Comparison of ENCODE assay signal across 17 cellular contexts in genomic region chr6:5246141-5246869, GRCh38. TPM values are rescaled to one million over a fixed set of nuclear protein-coding genes. Genes with fewer than 3 reads are reported as not detected.
DNase-seq lines count a peak whose midpoint lies in the region; ATAC-seq and TF ChIP-seq lines count a peak whose summit lies in the region.
"Had no signal": no experiment of that assay in that cellular context is flagged by ENCODE, and none has a peak within 500 bp of the region (broad histone marks: within the 10 kb centered on the region; RNA-seq: fewer than 3 reads in every experiment).

No MANE protein-coding gene starts in this region.

- H3K27me3 ChIP-seq in breast epithelium: no peaks in the 10 kb centered on the region

- no peak overlapping the region for H3K4me3 Mint-ChIP-seq in MCF 10A (ENCODE audit: unreplicated experiment)
- H3K4me3 Mint-ChIP-seq in dendritic cell treated with granulocyte-macrophage colony-stimulating factor and Interleukin-4, amounts not matched to agents 40 ng/mL and 50 ng/mL, for 4 days: no peak overlapping the region
- H3K4me3 Mint-ChIP-seq in stimulated activated effector memory CD8-positive, alpha-beta T cell treated with anti-CD3 and anti-CD28 coated beads, Interleukin-12 subunit alpha, Interleukin-12 subunit beta, amount 100 ng/mL, for 72 hours: no peak overlapping the region
- no peak overlapping the region for H3K4me3 Mint-ChIP-seq in activated T-cell treated with anti-CD3 and anti-CD28 coated beads, Interleukin-2, amount 50 U/mL, for 72 hours

- H3K9me3 Mint-ChIP-seq in MCF 10A (ENCODE audit: unreplicated experiment): peaks cover 4% of the 10 kb centered on the region
- peaks cover 5% of the 10 kb centered on the region for H3K9me3 Mint-ChIP-seq in dendritic cell treated with granulocyte-macrophage colony-stimulating factor and Interleukin-4, amounts not matched to agents 40 ng/mL and 50 ng/mL, for 4 days
- H3K9me3 Mint-ChIP-seq in stimulated activated effector memory CD8-positive, alpha-beta T cell treated with anti-CD3 and anti-CD28 coated beads, Interleukin-12 subunit alpha, Interleukin-12 subunit beta, amount 100 ng/mL, for 72 hours: no peaks in the 10 kb centered on the region
- H3K9me3 Mint-ChIP-seq in activated T-cell treated with anti-CD3 and anti-CD28 coated beads, Interleukin-2, amount 50 U/mL, for 72 hours: peaks cover 0 to 3% of the 10 kb centered on the region in 2 donors

- no peaks in the 10 kb centered on the region for H3K4me1 ChIP-seq in breast epithelium

- no peak overlapping the region for H3K4me3 ChIP-seq in breast epithelium
- H3K4me3 ChIP-seq: HAP-1, PC-9 had no signal

- no peaks in the 10 kb centered on the region for H3K36me3 ChIP-seq in breast epithelium
- H3K36me3 ChIP-seq: HAP-1 had no signal

- TF ChIP-seq CTCF in MCF 10A (IDR thresholded peaks at IDR 0.05; ENCODE audit: unreplicated experiment) (no peak), breast epithelium (IDR thresholded peaks at IDR 0.05) (no peak), RWPE1 (conservative IDR thresholded peaks at IDR 0.05; ENCODE audit: low read depth) (no peak)

- no peak overlapping the region for H3K27ac Mint-ChIP-seq in MCF 10A (ENCODE audit: low read depth, unreplicated experiment)
- H3K27ac Mint-ChIP-seq in dendritic cell treated with granulocyte-macrophage colony-stimulating factor and Interleukin-4, amounts not matched to agents 40 ng/mL and 50 ng/mL, for 4 days: peak overlapping the region; percentile 53
- peak overlapping the region; percentile 1 for H3K27ac Mint-ChIP-seq in stimulated activated effector memory CD8-positive, alpha-beta T cell treated with anti-CD3 and anti-CD28 coated beads, Interleukin-12 subunit alpha, Interleukin-12 subunit beta, amount 100 ng/mL, for 72 hours
- H3K27ac Mint-ChIP-seq in activated T-cell treated with anti-CD3 and anti-CD28 coated beads, Interleukin-2, amount 50 U/mL, for 72 hours: no peak overlapping the region

- H3K27ac ChIP-seq in breast epithelium: no peak overlapping the region
- peak overlapping the region; percentile 9; the same call in 1 of the 2 replicates for H3K27ac ChIP-seq in RWPE1
- H3K27ac ChIP-seq: C4-2B, PC-9 had no signal

- no peaks in the 10 kb centered on the region for H3K9me3 ChIP-seq in breast epithelium
- H3K9me3 ChIP-seq: HAP-1 had no signal

- no peak for ATAC-seq in stimulated activated effector memory CD8-positive, alpha-beta T cell treated with anti-CD3 and anti-CD28 coated beads, Interleukin-12 subunit alpha, Interleukin-12 subunit beta, amount 100 ng/mL, for 72 hours
- no peak for ATAC-seq in GM18861 (IDR thresholded peaks at IDR 0.05; ENCODE audit: unreplicated experiment)
- ATAC-seq in activated T-cell treated with anti-CD3 and anti-CD28 coated beads, Interleukin-2, amount 50 U/mL, for 72 hours (replicated peaks in 1 of 2): no peak
- ATAC-seq in Right ventricle myocardium inferior: no peak

- H3K4me1 Mint-ChIP-seq in MCF 10A (ENCODE audit: insufficient read depth, unreplicated experiment): peaks cover 22% of the 10 kb centered on the region
- peaks cover 19% of the 10 kb centered on the region for H3K4me1 Mint-ChIP-seq in dendritic cell treated with granulocyte-macrophage colony-stimulating factor and Interleukin-4, amounts not matched to agents 40 ng/mL and 50 ng/mL, for 4 days (ENCODE audit: low read depth)
- H3K4me1 Mint-ChIP-seq in stimulated activated effector memory CD8-positive, alpha-beta T cell treated with anti-CD3 and anti-CD28 coated beads, Interleukin-12 subunit alpha, Interleukin-12 subunit beta, amount 100 ng/mL, for 72 hours: peaks cover 20% of the 10 kb centered on the region
- peaks cover 13% of the 10 kb centered on the region for H3K4me1 Mint-ChIP-seq in activated T-cell treated with anti-CD3 and anti-CD28 coated beads, Interleukin-2, amount 50 U/mL, for 72 hours (ENCODE audit: low read depth)

- TF ChIP-seq POLR2A in breast epithelium (IDR thresholded peaks at IDR 0.05): no peak

- DNase-seq in MCF 10A (ENCODE audit: unreplicated experiment): peak; percentile 31
- DNase-seq in breast epithelium (ENCODE audit: low spot score in 2 of 2): no peak
- no peak for DNase-seq in RWPE1 (ENCODE audit: low spot score)
- DNase-seq in stimulated activated effector memory CD8-positive, alpha-beta T cell treated with anti-CD3 and anti-CD28 coated beads, Interleukin-12 subunit alpha, Interleukin-12 subunit beta, amount 100 ng/mL, for 72 hours (ENCODE audit: low spot score in 2 of 2): no peak
- DNase-seq in activated T-cell treated with anti-CD3 and anti-CD28 coated beads, Interleukin-2, amount 50 U/mL, for 72 hours: no peak
- DNase-seq in Right ventricle myocardium inferior (ENCODE audit: missing footprints): no peak
- DNase-seq: COR-L47; DMS53; NCI-H1930; NCI-H226; NCI-H526; NK-92 treated with Interleukin-12 subunit alpha and Interleukin-12 subunit beta, amount 100 ng/mL, for 24 hours; PC-9 had no signal

- BruUV-seq in MCF 10A (replicated peaks; lab: Mats Ljungman, UMichigan): no TSS peak

- H3K36me3 Mint-ChIP-seq in MCF 10A (ENCODE audit: insufficient read depth, unreplicated experiment): peaks cover under 1% of the 10 kb centered on the region
- H3K36me3 Mint-ChIP-seq in dendritic cell treated with granulocyte-macrophage colony-stimulating factor and Interleukin-4, amounts not matched to agents 40 ng/mL and 50 ng/mL, for 4 days (ENCODE audit: low read depth): peaks cover 5% of the 10 kb centered on the region
- peaks cover 5% of the 10 kb centered on the region for H3K36me3 Mint-ChIP-seq in stimulated activated effector memory CD8-positive, alpha-beta T cell treated with anti-CD3 and anti-CD28 coated beads, Interleukin-12 subunit alpha, Interleukin-12 subunit beta, amount 100 ng/mL, for 72 hours
- H3K36me3 Mint-ChIP-seq in activated T-cell treated with anti-CD3 and anti-CD28 coated beads, Interleukin-2, amount 50 U/mL, for 72 hours (ENCODE audit: insufficient read depth in 2 of 2): peaks cover 2 to 8% of the 10 kb centered on the region in 2 donors

- CTCF ChIA-PET in MCF 10A (lab: Yijun Ruan, JAX) (interaction anchor here (0.5 to 1.5 kb wide), 2 partner anchors 102 to 150 kb away, joined by 3 to 7 read pairs; no protein-coding TSS in a partner anchor), RWPE1 (lab: Yijun Ruan, JAX) (no interaction called here)

- intact Hi-C loops in MCF 10A (cut with micrococcal nuclease): no loop called here
- intact Hi-C loops in breast epithelium (cut with DNase I; ENCODE audit: low total_unique reads): no loop called here
- intact Hi-C loops in dendritic cell treated with granulocyte-macrophage colony-stimulating factor and Interleukin-4, amounts not matched to agents 40 ng/mL and 50 ng/mL, for 4 days (cut with micrococcal nuclease): no loop called here
- intact Hi-C loops in Right ventricle myocardium inferior (cut with DNase I): no loop called here

- no peaks in the 10 kb centered on the region for H3K27me3 Mint-ChIP-seq in MCF 10A (ENCODE audit: insufficient read depth, unreplicated experiment)
- no peaks in the 10 kb centered on the region for H3K27me3 Mint-ChIP-seq in dendritic cell treated with granulocyte-macrophage colony-stimulating factor and Interleukin-4, amounts not matched to agents 40 ng/mL and 50 ng/mL, for 4 days
- no peaks in the 10 kb centered on the region for H3K27me3 Mint-ChIP-seq in activated T-cell treated with anti-CD3 and anti-CD28 coated beads, Interleukin-2, amount 50 U/mL, for 72 hours (ENCODE audit: low read depth)

- POLR2A ChIA-PET in MCF 10A (lab: Yijun Ruan, JAX): interaction anchor here (0.6 kb wide), 1 partner anchor 16 kb away, joined by 4 read pairs; no protein-coding TSS in a partner anchor
- POLR2A ChIA-PET in RWPE1 (lab: Yijun Ruan, JAX; ENCODE audit: low non-redundant PET): no interaction called here

RNA-seq across cellular contexts. Expression of gene LYRM4, which starts 14.4 kb away (rescaled TPM):
- total RNA-seq in MCF 10A (2022): 31.6 and 36.1 TPM in 2 replicates
- 10 to 100 TPM; 24.4 to 38.0 (median 25.0) TPM for total RNA-seq in breast epithelium
- total RNA-seq in activated T-cell treated with anti-CD3 and anti-CD28 coated beads, Interleukin-2, amount 50 U/mL, for 72 hours: 10 to 100 TPM; 28.4 to 38.3 TPM
- 23.3 TPM for total RNA-seq in Right ventricle myocardium inferior

RNA-seq across cellular contexts. Expression of gene FARS2, which starts 15.0 kb away (rescaled TPM):
- total RNA-seq in MCF 10A (2022) (13.0 and 18.2 TPM in 2 replicates), breast epithelium (10 to 100 TPM; 12.0 to 29.6 (median 24.3) TPM), Right ventricle myocardium inferior (20.5 TPM)
- total RNA-seq in activated T-cell treated with anti-CD3 and anti-CD28 coated beads, Interleukin-2, amount 50 U/mL, for 72 hours: 10 to 100 TPM; 23.9 to 26.0 TPM

Comparison
In these comparisons a context has a peak if more than half of its experiments do, and no peak if none do; other contexts are left out.
1. H3K27ac Mint-ChIP-seq: peak in dendritic cell treated with granulocyte-macrophage colony-stimulating factor and Interleukin-4, amounts not matched to agents 40 ng/mL and 50 ng/mL, for 4 days (single experiment) and stimulated activated effector memory CD8-positive, alpha-beta T cell treated with anti-CD3 and anti-CD28 coated beads, Interleukin-12 subunit alpha, Interleukin-12 subunit beta, amount 100 ng/mL, for 72 hours (single experiment); none in MCF 10A (single experiment) and activated T-cell treated with anti-CD3 and anti-CD28 coated beads, Interleukin-2, amount 50 U/mL, for 72 hours (single experiment).